Comparison of ENCODE assay signal across 19 cellular contexts in genomic region chr3:86869536-86869935, GRCh38.
DNase-seq lines count a peak whose midpoint lies in the region; ATAC-seq, FAIRE-seq and TF ChIP-seq lines count a peak whose summit lies in the region.
"Had no signal": no experiment of that assay in that cellular context is flagged by ENCODE, and none has a peak within 500 bp of the region (broad histone marks: within the 10 kb centered on the region; RNA-seq: fewer than 3 reads in every experiment).

No MANE protein-coding gene starts in this region.

- peak; percentile 5 for DNase-seq in COLO829 (ENCODE audit: low spot score)
- DNase-seq in RPMI7951 (ENCODE audit: low read depth), result peak; percentile 2
- DNase-seq in globus pallidus (ENCODE audit: low spot score), result peak; percentile 1
- no peak for DNase-seq in osteoblast (ENCODE audit: insufficient read length, low spot score, missing footprints)
- DNase-seq in pancreas, result no peak
- DNase-seq in left ventricle myocardium inferior, result no peak
- no peak for DNase-seq in posterior vena cava (ENCODE audit: low spot score)
- DNase-seq: 8988T, Caco-2, DMS153, GF-D8, GOT3, NCI-H1105 treated with DMSO at 0.1 percent for 48 hours, NCI-H1694, NCI-H2081 treated with DMSO at 0.1 percent for 48 hours, NCI-H748 treated with DMSO at 0.1 percent for 48 hours had no signal

- H3K79me2 ChIP-seq in osteoblast (ENCODE audit: insufficient read depth, low read length), result no peaks in the 10 kb centered on the region

- TF ChIP-seq CTCF in osteoblast (IDR thresholded peaks at IDR 0.05; ENCODE audit: extremely low read depth, low read depth, low read length) (no peak), pancreas (IDR thresholded peaks at IDR 0.05) (no peak), left ventricle myocardium inferior (IDR thresholded peaks at IDR 0.05; ENCODE audit: borderline replicate concordance) (no peak)

- peak overlapping the region; percentile 78 for H2AFZ ChIP-seq in osteoblast (ENCODE audit: low read length)

- H3K4me3 ChIP-seq in osteoblast (ENCODE audit: insufficient read depth, low read length) (no peak overlapping the region), pancreas (no peak overlapping the region), left ventricle myocardium inferior (no peak overlapping the region)
- H3K4me3 ChIP-seq: K562, SJSA1 had no signal

- no peaks in the 10 kb centered on the region for H3K36me3 ChIP-seq in osteoblast (ENCODE audit: insufficient read depth, low read length)
- H3K36me3 ChIP-seq in pancreas, result no peaks in the 10 kb centered on the region
- H3K36me3 ChIP-seq in left ventricle myocardium inferior, result no peaks in the 10 kb centered on the region
- H3K36me3 ChIP-seq: SJSA1 had no signal

- H3K27me3 ChIP-seq in osteoblast (ENCODE audit: insufficient read depth, low read length) (no peaks in the 10 kb centered on the region), pancreas (no peaks in the 10 kb centered on the region), left ventricle myocardium inferior (ENCODE audit: low read depth) (no peaks in the 10 kb centered on the region)
- H3K27me3 ChIP-seq: SJSA1 had no signal

- H3K4me2 ChIP-seq in osteoblast (ENCODE audit: insufficient read depth, low read length), result no peak overlapping the region

- ATAC-seq in pancreas (no peak), HG03354 (IDR thresholded peaks at IDR 0.05; ENCODE audit: poor library complexity, severe bottlenecking, unreplicated experiment) (no peak)
- ATAC-seq: K562 had no signal

- H4K20me1 ChIP-seq in osteoblast (ENCODE audit: insufficient read depth, low read length), result no peaks in the 10 kb centered on the region

- FAIRE-seq in pancreas (lab: Jason Lieb, UNC), result no peak
- FAIRE-seq: K562 had no signal

- H3K27ac ChIP-seq in osteoblast (ENCODE audit: low read depth, low read length), result no peak overlapping the region
- no peak overlapping the region for H3K27ac ChIP-seq in pancreas
- no peak overlapping the region for H3K27ac ChIP-seq in left ventricle myocardium inferior (replicated peaks)
- H3K27ac ChIP-seq: SJSA1 had no signal

- intact Hi-C loops in pancreas (cut with DNase I), result no loop called here
- intact Hi-C loops in left ventricle myocardium inferior (cut with micrococcal nuclease), result no loop called here
- intact Hi-C loops in posterior vena cava (cut with DNase I), result no loop called here

- H3K9me3 ChIP-seq in osteoblast (ENCODE audit: low read depth, low read length) (no peaks in the 10 kb centered on the region), pancreas (no peaks in the 10 kb centered on the region), left ventricle myocardium inferior (replicated peaks) (peaks cover 14% of the 10 kb centered on the region)
- H3K9me3 ChIP-seq: Caco-2, SJSA1 had no signal

- WGBS in pancreas, 2 donors, result 40 to 61% methylated on average over 4 of the region's 4 CpGs

- H3K4me1 ChIP-seq in osteoblast (ENCODE audit: insufficient read depth, low read length), result peaks cover 15% of the 10 kb centered on the region
- H3K4me1 ChIP-seq in pancreas, result no peaks in the 10 kb centered on the region
- H3K4me1 ChIP-seq in left ventricle myocardium inferior, result no peaks in the 10 kb centered on the region
- H3K4me1 ChIP-seq: Caco-2, SJSA1 had no signal

Comparison
In these comparisons a context has a peak if more than half of its experiments do, and no peak if none do; other contexts are left out.
1. DNase-seq: peak in COLO829 (single experiment), RPMI7951 (single experiment) and globus pallidus (single experiment); none in osteoblast (single experiment), pancreas (0 of 6), left ventricle myocardium inferior (single experiment) and posterior vena cava (single experiment).